In genomic region chr3:71453319-71453718, GRCh38 we compare ENCODE assay signal across 19 cellular contexts.
DNase-seq lines count a peak whose midpoint lies in the region; ATAC-seq and TF ChIP-seq lines count a peak whose summit lies in the region.
"Had no signal": no experiment of that assay in that cellular context is flagged by ENCODE, and none has a peak within 500 bp of the region (broad histone marks: within the 10 kb centered on the region; RNA-seq: fewer than 3 reads in every experiment).

No MANE protein-coding gene starts in this region.

- H3K4me1 ChIP-seq in Loucy (ENCODE audit: insufficient read depth, low read length, poor library complexity, severe bottlenecking) (peaks cover 87% of the 10 kb centered on the region), prostate gland (replicated peaks) (no peaks in the 10 kb centered on the region)

- POLR2A ChIA-PET in activated CD4-positive, alpha-beta T cell treated with anti-CD3 and anti-CD28 coated beads, Interleukin-2, amount 10 ng/mL, durations not matched to agents 7 days and 5 days (lab: Charles Lee): no interaction called here

- no peak for TF ChIP-seq POLR2A in prostate gland (IDR thresholded peaks at IDR 0.05)

- H3K4me3 Mint-ChIP-seq in activated CD4-positive, alpha-beta T cell treated with anti-CD3 and anti-CD28 coated beads, Interleukin-2, amount 10 ng/mL, durations not matched to agents 7 days and 5 days: no peak overlapping the region
- H3K4me3 Mint-ChIP-seq in activated naive CD8-positive, alpha-beta T cell treated with anti-CD3 and anti-CD28 coated beads, Interleukin-2, amount 50 U/mL, for 24 hours: peak overlapping the region; percentile 81

- no peaks in the 10 kb centered on the region for H3K27me3 ChIP-seq in Loucy (ENCODE audit: insufficient read depth, low read length, poor library complexity, severe bottlenecking)
- no peaks in the 10 kb centered on the region for H3K27me3 ChIP-seq in prostate gland (replicated peaks; ENCODE audit: insufficient read depth)
- H3K27me3 ChIP-seq: pancreas, upper lobe of left lung had no signal

- no peak for TF ChIP-seq CTCF in Loucy (conservative IDR thresholded peaks at IDR 0.05; ENCODE audit: low read length)
- no peak for TF ChIP-seq CTCF in prostate gland (IDR thresholded peaks at IDR 0.05)

- peak overlapping the region; percentile 95 for H3K27ac Mint-ChIP-seq in activated CD4-positive, alpha-beta T cell treated with anti-CD3 and anti-CD28 coated beads, Interleukin-2, amount 10 ng/mL, durations not matched to agents 7 days and 5 days
- peak overlapping the region; percentile 88 for H3K27ac Mint-ChIP-seq in activated naive CD8-positive, alpha-beta T cell treated with anti-CD3 and anti-CD28 coated beads, Interleukin-2, amount 50 U/mL, for 24 hours

- peaks cover 12% of the 10 kb centered on the region for H3K36me3 Mint-ChIP-seq in activated CD4-positive, alpha-beta T cell treated with anti-CD3 and anti-CD28 coated beads, Interleukin-2, amount 10 ng/mL, durations not matched to agents 7 days and 5 days (ENCODE audit: low read depth)
- no peaks in the 10 kb centered on the region for H3K36me3 Mint-ChIP-seq in activated naive CD8-positive, alpha-beta T cell treated with anti-CD3 and anti-CD28 coated beads, Interleukin-2, amount 50 U/mL, for 24 hours (ENCODE audit: low read depth)

- no peaks in the 10 kb centered on the region for H3F3A ChIP-seq in Loucy (ENCODE audit: low read depth)

- H2AFZ ChIP-seq in Loucy (ENCODE audit: low read length): no peak overlapping the region

- intact Hi-C loops in prostate gland (cut with DNase I): no loop called here

- H3K9me3 ChIP-seq in Loucy (ENCODE audit: insufficient read depth, low read depth, low read length): no peaks in the 10 kb centered on the region
- H3K9me3 ChIP-seq in prostate gland: no peaks in the 10 kb centered on the region
- H3K9me3 ChIP-seq: A549, pancreas, upper lobe of left lung had no signal

- H3K4me3 ChIP-seq in Loucy (ENCODE audit: low read length, poor library complexity, severe bottlenecking) (no peak overlapping the region), prostate gland (no peak overlapping the region)
- H3K4me3 ChIP-seq: A549, pancreas, upper lobe of left lung had no signal

- WGBS in prostate gland: 38% methylated on average over 3 of the region's 3 CpGs

- H3K36me3 ChIP-seq in Loucy (ENCODE audit: insufficient read depth, low read length) (no peaks in the 10 kb centered on the region), prostate gland (no peaks in the 10 kb centered on the region)
- H3K36me3 ChIP-seq: pancreas, upper lobe of left lung had no signal

- H3K4me2 ChIP-seq in Loucy (ENCODE audit: low read depth, low read length, poor library complexity, severe bottlenecking): peak overlapping the region; percentile 54
- H3K4me2 ChIP-seq: A549 had no signal

- H3K9me2 ChIP-seq in Loucy (replicated peaks; ENCODE audit: low read depth, low read length): no peaks in the 10 kb centered on the region

- H4K20me1 ChIP-seq in Loucy (ENCODE audit: insufficient read depth, low read length, poor library complexity, severe bottlenecking): no peaks in the 10 kb centered on the region

- ATAC-seq in activated naive CD8-positive, alpha-beta T cell treated with anti-CD3 and anti-CD28 coated beads, Interleukin-2, amount 50 U/mL, for 24 hours: no peak
- no peak for ATAC-seq in GM19467 (IDR thresholded peaks at IDR 0.05; ENCODE audit: unreplicated experiment)
- ATAC-seq: A549; activated CD4-positive, CD25-positive, alpha-beta regulatory T cell treated with anti-CD3 and anti-CD28 coated beads, Interleukin-2, amount 50 U/mL, for 24 hours had no signal

- no peaks in the 10 kb centered on the region for H3K9me3 Mint-ChIP-seq in activated CD4-positive, alpha-beta T cell treated with anti-CD3 and anti-CD28 coated beads, Interleukin-2, amount 10 ng/mL, durations not matched to agents 7 days and 5 days
- H3K9me3 Mint-ChIP-seq in activated naive CD8-positive, alpha-beta T cell treated with anti-CD3 and anti-CD28 coated beads, Interleukin-2, amount 50 U/mL, for 24 hours: no peaks in the 10 kb centered on the region
- H3K9me3 Mint-ChIP-seq: T-helper 1 cell treated with Interleukin-12 subunit alpha and Interleukin-12 subunit beta and Interleukin-4 antibody, amounts not matched to agents 30 μg/mL and 1 μg/mL, for 36 hours had no signal

- H3K79me2 ChIP-seq in Loucy (ENCODE audit: insufficient read depth, low read length): peaks cover 91% of the 10 kb centered on the region

- H3K27ac ChIP-seq in prostate gland: peak overlapping the region; percentile 34 to 63
- H3K27ac ChIP-seq: A549, pancreas, upper lobe of left lung had no signal

- H3K27me3 Mint-ChIP-seq in activated CD4-positive, alpha-beta T cell treated with anti-CD3 and anti-CD28 coated beads, Interleukin-2, amount 10 ng/mL, durations not matched to agents 7 days and 5 days: peaks cover 3% of the 10 kb centered on the region
- H3K27me3 Mint-ChIP-seq in activated naive CD8-positive, alpha-beta T cell treated with anti-CD3 and anti-CD28 coated beads, Interleukin-2, amount 50 U/mL, for 24 hours: no peaks in the 10 kb centered on the region

- CTCF ChIA-PET in activated CD4-positive, alpha-beta T cell treated with anti-CD3 and anti-CD28 coated beads, Interleukin-2, amount 10 ng/mL, durations not matched to agents 7 days and 5 days (lab: Charles Lee): interaction anchor here (1.4 to 3.5 kb wide), 2 partner anchors 8 to 9 kb away, joined by 3 to 14 read pairs; no protein-coding TSS in a partner anchor

- DNase-seq in activated CD4-positive, alpha-beta T cell treated with anti-CD3 and anti-CD28 coated beads, Interleukin-2, amount 10 ng/mL, durations not matched to agents 7 days and 5 days: no peak
- DNase-seq in activated CD4-positive, alpha-beta T cell treated with anti-CD3 and anti-CD28 coated beads for 1 hour: no peak
- DNase-seq in activated naive CD8-positive, alpha-beta T cell treated with anti-CD3 and anti-CD28 coated beads, Interleukin-2, amount 50 U/mL, for 24 hours: no peak
- no peak for DNase-seq in prostate gland (ENCODE audit: low spot score)
- no peak for DNase-seq in globus pallidus (ENCODE audit: low spot score)
- no peak for DNase-seq in stimulated activated CD8-positive, alpha-beta memory T cell treated with anti-CD3 and anti-CD28 coated beads, Interleukin-4, amount 100 ng/mL, for 48 hours
- DNase-seq: anterior cingulate cortex; left colon; NCI-H1694 treated with DMSO at 0.1 percent for 48 hours; NCI-H345; pancreas; Right ventricle myocardium superior; stimulated activated CD4-positive, alpha-beta T cell treated with anti-CD3 and anti-CD28 coated beads, Interleukin-4, amount 100 ng/mL, for 4 hours; upper lobe of left lung had no signal

- peak overlapping the region; percentile 38 for H3K9ac ChIP-seq in Loucy (ENCODE audit: low read depth, low read length, poor library complexity, severe bottlenecking)

- peaks cover 95% of the 10 kb centered on the region for H3K4me1 Mint-ChIP-seq in activated CD4-positive, alpha-beta T cell treated with anti-CD3 and anti-CD28 coated beads, Interleukin-2, amount 10 ng/mL, durations not matched to agents 7 days and 5 days
- peaks cover 98% of the 10 kb centered on the region for H3K4me1 Mint-ChIP-seq in activated naive CD8-positive, alpha-beta T cell treated with anti-CD3 and anti-CD28 coated beads, Interleukin-2, amount 50 U/mL, for 24 hours
